ENCODE assay signal across 8 cellular contexts in genomic region chr19:53865918-53866696, GRCh38. TPM values are rescaled to one million over a fixed set of nuclear protein-coding genes. Genes with fewer than 3 reads are reported as not detected.
A peak's percentile ranks its signal among the peaks of the same experiment; 100 is the strongest.
DNase-seq lines count a peak whose midpoint lies in the region; ATAC-seq and TF ChIP-seq lines count a peak whose summit lies in the region.

No MANE protein-coding gene starts in this region.

- H3K4me1 Mint-ChIP-seq in CD4-positive, CD25-positive, alpha-beta regulatory T cell = peaks cover 0 to 38% (median 21%) of the 10 kb centered on the region in 4 donors
- H3K4me1 Mint-ChIP-seq in activated CD4-positive, alpha-beta T cell treated with anti-CD3 and anti-CD28 coated beads, Interleukin-2, amount 10 ng/mL, durations not matched to agents 24 days and 14 days = peaks cover 32% of the 10 kb centered on the region

- no peaks in the 10 kb centered on the region for H3K36me3 ChIP-seq in CD4-positive, CD25-positive, alpha-beta regulatory T cell (ENCODE audit: control insufficient read depth, insufficient read depth, low read length)
- H3K36me3 ChIP-seq in HUES64 (ENCODE audit: insufficient read depth, low read length) (peaks cover 5% of the 10 kb centered on the region), duodenal mucosa (ENCODE audit: control insufficient read depth in 1 of 2, insufficient read depth in 2 of 2, low read length in 2 of 2) (no peaks in the 10 kb centered on the region), left lung (no peaks in the 10 kb centered on the region)

- peaks cover under 1% of the 10 kb centered on the region for H3K36me3 Mint-ChIP-seq in CD4-positive, CD25-positive, alpha-beta regulatory T cell
- peaks cover 6% of the 10 kb centered on the region for H3K36me3 Mint-ChIP-seq in activated CD4-positive, alpha-beta T cell treated with anti-CD3 and anti-CD28 coated beads, Interleukin-2, amount 10 ng/mL, durations not matched to agents 24 days and 14 days (ENCODE audit: low read depth)

- peaks cover 42% of the 10 kb centered on the region for H3K4me1 ChIP-seq in CD4-positive, CD25-positive, alpha-beta regulatory T cell (ENCODE audit: control insufficient read depth, insufficient read depth, low read length, poor library complexity, severe bottlenecking)
- peaks cover 10% of the 10 kb centered on the region for H3K4me1 ChIP-seq in HUES64 (ENCODE audit: insufficient read depth, low read length)
- peaks cover 27 to 36% of the 10 kb centered on the region in 2 donors for H3K4me1 ChIP-seq in duodenal mucosa (ENCODE audit: control insufficient read depth in 1 of 2, insufficient read depth in 2 of 2, low read length in 2 of 2)
- peaks cover 3 to 40% of the 10 kb centered on the region in 2 donors for H3K4me1 ChIP-seq in left lung

- H3K27ac Mint-ChIP-seq in CD4-positive, CD25-positive, alpha-beta regulatory T cell = peak overlapping the region; percentile 97 to 100 (median 99)
- H3K27ac Mint-ChIP-seq in activated CD4-positive, alpha-beta T cell treated with anti-CD3 and anti-CD28 coated beads, Interleukin-2, amount 10 ng/mL, durations not matched to agents 24 days and 14 days = peak overlapping the region; percentile 98

- H3K27me3 ChIP-seq in CD4-positive, CD25-positive, alpha-beta regulatory T cell (ENCODE audit: control insufficient read depth, insufficient read depth, low read length) = no peaks in the 10 kb centered on the region
- H3K27me3 ChIP-seq in HUES64 (ENCODE audit: insufficient read depth, low read length) (no peaks in the 10 kb centered on the region), duodenal mucosa (ENCODE audit: control insufficient read depth in 1 of 2, insufficient read depth in 2 of 2, low read length in 2 of 2) (no peaks in the 10 kb centered on the region), left lung (no peaks in the 10 kb centered on the region)

- peaks cover 13% of the 10 kb centered on the region for H3K27me3 Mint-ChIP-seq in CD4-positive, CD25-positive, alpha-beta regulatory T cell
- peaks cover 5% of the 10 kb centered on the region for H3K27me3 Mint-ChIP-seq in activated CD4-positive, alpha-beta T cell treated with anti-CD3 and anti-CD28 coated beads, Interleukin-2, amount 10 ng/mL, durations not matched to agents 24 days and 14 days

- no peaks in the 10 kb centered on the region for H3K9me3 ChIP-seq in CD4-positive, CD25-positive, alpha-beta regulatory T cell (ENCODE audit: control insufficient read depth in 2 of 2, low read length in 2 of 2)
- H3K9me3 ChIP-seq in HUES64 (ENCODE audit: insufficient read depth, low read depth, low read length) = no peaks in the 10 kb centered on the region
- no peaks in the 10 kb centered on the region for H3K9me3 ChIP-seq in duodenal mucosa (ENCODE audit: control insufficient read depth in 1 of 2, low read length in 2 of 2)
- no peaks in the 10 kb centered on the region for H3K9me3 ChIP-seq in left lung

- peak in 1 of 2 donors; percentile 20 for ATAC-seq in CD4-positive, CD25-positive, alpha-beta regulatory T cell (ENCODE audit: low read depth in 2 of 2)
- peak; percentile 37 for ATAC-seq in left lung

- no peak for TF ChIP-seq CTCF in left lung (IDR thresholded peaks at IDR 0.05)

- intact Hi-C loops in activated CD4-positive, alpha-beta T cell treated with anti-CD3 and anti-CD28 coated beads, Interleukin-2, amount 10 ng/mL, durations not matched to agents 24 days and 14 days (cut with micrococcal nuclease) = loop anchor here (2.0 to 5.0 kb wide), 7 partner anchors 236 to 1294 kb away; partner anchors contain the start of genes LENG9, NDUFA3, OSCAR and ZNF331
- intact Hi-C loops in left lung (cut with DNase I) = no loop called here

- DNase-seq in CD4-positive, CD25-positive, alpha-beta regulatory T cell = peak; percentile 59 to 69 (median 61)
- DNase-seq in activated CD4-positive, alpha-beta T cell treated with anti-CD3 and anti-CD28 coated beads, Interleukin-2, amount 10 ng/mL, durations not matched to agents 24 days and 14 days = peak; percentile 95
- peak; percentile 74 to 96 for DNase-seq in left lung
- DNase-seq in stimulated activated CD4-positive, alpha-beta T cell treated with anti-CD3 and anti-CD28 coated beads, Interleukin-2, amount 100 ng/mL, for 48 hours = peak; percentile 56 to 59
- DNase-seq in NCI-H146 (lab: John Stamatoyannopoulos, UW) = no peak
- no peak for DNase-seq in epidermal melanocyte (ENCODE audit: insufficient read length, low spot score)

- peak overlapping the region; percentile 90 to 98 (median 96) for H3K4me3 Mint-ChIP-seq in CD4-positive, CD25-positive, alpha-beta regulatory T cell
- H3K4me3 Mint-ChIP-seq in activated CD4-positive, alpha-beta T cell treated with anti-CD3 and anti-CD28 coated beads, Interleukin-2, amount 10 ng/mL, durations not matched to agents 24 days and 14 days = peak overlapping the region; percentile 99

- no peak overlapping the region for H3K4me3 ChIP-seq in CD4-positive, CD25-positive, alpha-beta regulatory T cell (ENCODE audit: low read depth, low read length)
- H3K4me3 ChIP-seq in HUES64 (ENCODE audit: low read length) (peak overlapping the region; percentile 58), duodenal mucosa (ENCODE audit: low read depth in 1 of 2, low read length in 2 of 2) (peak overlapping the region; percentile 53 to 56), left lung (peak overlapping the region; percentile 21 to 83)

- peak overlapping the region; percentile 100 for H3K27ac ChIP-seq in CD4-positive, CD25-positive, alpha-beta regulatory T cell (ENCODE audit: insufficient read depth, low read length, poor library complexity, severe bottlenecking)
- H3K27ac ChIP-seq in HUES64 (ENCODE audit: low read depth, low read length) (peak overlapping the region; percentile 99), duodenal mucosa (ENCODE audit: low read depth, low read length) (peak overlapping the region; percentile 79), left lung (peak overlapping the region; percentile 89 to 95)

- 1% methylated on average over 46 of the region's 46 CpGs for WGBS in HUES64

- peaks cover 0 to 3% (median 0%) of the 10 kb centered on the region in 7 donors for H3K9me3 Mint-ChIP-seq in CD4-positive, CD25-positive, alpha-beta regulatory T cell
- no peaks in the 10 kb centered on the region for H3K9me3 Mint-ChIP-seq in activated CD4-positive, alpha-beta T cell treated with anti-CD3 and anti-CD28 coated beads, Interleukin-2, amount 10 ng/mL, durations not matched to agents 24 days and 14 days

- H3K9ac ChIP-seq in HUES64 (ENCODE audit: low read depth, low read length) = peak overlapping the region; percentile 95
- peak overlapping the region; percentile 63 to 64 for H3K9ac ChIP-seq in duodenal mucosa (ENCODE audit: low read depth in 1 of 2, low read length in 2 of 2)

RNA-seq across cellular contexts. Expression of gene MYADM, which starts 1.6 kb away (rescaled TPM):
- 280 TPM for total RNA-seq in CD4-positive, CD25-positive, alpha-beta regulatory T cell
- 10 to 100 TPM; 26.1 to 36.3 (median 35.5) TPM for polyA plus RNA-seq in CD4-positive, CD25-positive, alpha-beta regulatory T cell
- polyA plus RNA-seq in HUES64 (2013, experiment 1 of 2) = 40.2 TPM
- polyA plus RNA-seq in HUES64 (2013, experiment 2 of 2) = 49.6 TPM
- 65.6 and 69.0 TPM in 2 replicates for total RNA-seq in activated CD4-positive, alpha-beta T cell treated with anti-CD3 and anti-CD28 coated beads, Interleukin-2, amount 10 ng/mL, durations not matched to agents 24 days and 14 days
- 100 to 1,000 TPM; 164 to 197 TPM for total RNA-seq in left lung

RNA-seq across cellular contexts. Expression of gene PRKCG, which starts 15.9 kb away (rescaled TPM):
- total RNA-seq in CD4-positive, CD25-positive, alpha-beta regulatory T cell = not detected
- not detected for polyA plus RNA-seq in CD4-positive, CD25-positive, alpha-beta regulatory T cell
- 3.2 TPM for polyA plus RNA-seq in HUES64 (2013, experiment 1 of 2)
- 4.6 TPM for polyA plus RNA-seq in HUES64 (2013, experiment 2 of 2)
- total RNA-seq in activated CD4-positive, alpha-beta T cell treated with anti-CD3 and anti-CD28 coated beads, Interleukin-2, amount 10 ng/mL, durations not matched to agents 24 days and 14 days = not detected in 2 replicates
- total RNA-seq in left lung = not detected

RNA-seq across cellular contexts. Expression of gene NLRP12, which starts 42.0 kb away (rescaled TPM):
- total RNA-seq in CD4-positive, CD25-positive, alpha-beta regulatory T cell = not detected
- not detected for polyA plus RNA-seq in CD4-positive, CD25-positive, alpha-beta regulatory T cell
- 1.8 TPM for polyA plus RNA-seq in HUES64 (2013, experiment 1 of 2)
- 1.9 TPM for polyA plus RNA-seq in HUES64 (2013, experiment 2 of 2)
- not detected in 2 replicates for total RNA-seq in activated CD4-positive, alpha-beta T cell treated with anti-CD3 and anti-CD28 coated beads, Interleukin-2, amount 10 ng/mL, durations not matched to agents 24 days and 14 days
- 10 to 100 TPM in 1 of 2 donors, 1 to 10 TPM in 1; 2.5 to 12.2 TPM for total RNA-seq in left lung

RNA-seq across cellular contexts. Expression of gene CACNG7, which starts 43.0 kb away (rescaled TPM):
- total RNA-seq in CD4-positive, CD25-positive, alpha-beta regulatory T cell = not detected
- not detected for polyA plus RNA-seq in CD4-positive, CD25-positive, alpha-beta regulatory T cell
- 19.4 TPM for polyA plus RNA-seq in HUES64 (2013, experiment 1 of 2)
- polyA plus RNA-seq in HUES64 (2013, experiment 2 of 2) = 38.6 TPM
- not detected in 2 replicates for total RNA-seq in activated CD4-positive, alpha-beta T cell treated with anti-CD3 and anti-CD28 coated beads, Interleukin-2, amount 10 ng/mL, durations not matched to agents 24 days and 14 days
- total RNA-seq in left lung = not detected

Comparison
In these comparisons a context has a peak if more than half of its experiments do, and no peak if none do; other contexts are left out.
1. DNase-seq: peak in CD4-positive, CD25-positive, alpha-beta regulatory T cell (3 of 3), activated CD4-positive, alpha-beta T cell treated with anti-CD3 and anti-CD28 coated beads, Interleukin-2, amount 10 ng/mL, durations not matched to agents 24 days and 14 days (single experiment), left lung (2 of 2) and stimulated activated CD4-positive, alpha-beta T cell treated with anti-CD3 and anti-CD28 coated beads, Interleukin-2, amount 100 ng/mL, for 48 hours (2 of 2); none in NCI-H146 (single experiment) and epidermal melanocyte (single experiment).
2. Peak in every context shown above with its lines, with median percentiles within 50 percentile points of each other: H3K27ac ChIP-seq.